8 cellular contexts compared by ENCODE assay signal in the genomic region with DNA sequence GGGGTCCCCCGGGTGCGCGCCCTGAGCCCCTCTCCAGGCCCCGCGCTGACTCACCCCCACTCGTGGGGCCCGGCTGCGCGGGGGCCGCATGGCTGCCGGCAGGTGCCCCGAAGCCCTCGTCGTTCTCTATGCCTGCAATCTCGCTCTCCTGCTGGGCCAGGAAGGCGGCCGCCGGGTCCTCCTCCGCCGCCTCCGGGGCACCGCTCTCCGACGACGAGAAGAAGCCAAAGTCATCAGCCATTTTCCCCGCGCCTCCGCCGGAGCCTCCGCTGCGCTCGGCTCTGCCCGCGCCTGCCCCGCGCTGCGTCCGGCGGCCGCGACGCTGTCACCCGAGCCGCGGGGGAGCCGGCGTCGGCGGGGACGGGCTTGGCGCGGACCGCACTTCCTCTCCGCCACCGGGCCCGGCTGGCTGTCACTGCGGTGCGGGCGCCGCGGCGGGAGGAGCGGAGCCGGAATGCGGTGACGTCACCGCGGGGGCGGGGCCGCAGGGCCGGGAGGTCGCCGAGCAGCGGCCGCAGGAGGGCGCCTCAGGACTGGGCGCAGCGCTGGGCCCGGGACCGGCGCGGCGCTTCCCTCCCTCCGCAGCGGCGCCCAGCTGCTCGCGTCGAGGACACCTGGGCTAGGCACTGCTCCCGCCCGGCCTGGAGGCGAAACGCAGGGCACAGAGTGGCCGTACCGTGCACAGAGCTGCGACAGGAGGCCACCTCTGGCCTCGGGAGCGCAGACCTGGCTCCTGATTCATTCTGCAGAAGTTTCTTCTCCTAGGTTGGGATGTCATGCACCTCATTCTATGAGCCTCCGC. TPM values are rescaled to one million over a fixed set of nuclear protein-coding genes. Genes with fewer than 3 reads are reported as not detected.
A peak's percentile ranks its signal among the peaks of the same experiment; 100 is the strongest.
DNase-seq lines count a peak whose midpoint lies in the region; ATAC-seq and TF ChIP-seq lines count a peak whose summit lies in the region.

A gene with protein sequence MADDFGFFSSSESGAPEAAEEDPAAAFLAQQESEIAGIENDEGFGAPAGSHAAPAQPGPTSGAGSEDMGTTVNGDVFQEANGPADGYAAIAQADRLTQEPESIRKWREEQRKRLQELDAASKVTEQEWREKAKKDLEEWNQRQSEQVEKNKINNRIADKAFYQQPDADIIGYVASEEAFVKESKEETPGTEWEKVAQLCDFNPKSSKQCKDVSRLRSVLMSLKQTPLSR (minus strand): TSS at position 417 of the 802 bp plus-strand sequence. CDS start 176 bp downstream, at position 241.

- H3K36me3 Mint-ChIP-seq in Calu3 (ENCODE audit: insufficient read depth, unreplicated experiment): peaks cover 30% of the 10 kb centered on the region

- H3K9me3 ChIP-seq in OCI-LY3 (ENCODE audit: insufficient read depth, low read length) (0 out of 2 replicates have a peak, but pooled peaks cover 6% of the 10 kb centered on the region), mononuclear cell (ENCODE audit: low read depth, low read length) (no peaks in the 10 kb centered on the region)

- CTCF ChIA-PET in Calu3 (lab: Charles Lee): interaction anchor here (0.6 to 3.6 kb wide), 6 partner anchors 12 to 87 kb away, joined by 3 to 31 read pairs (median 3); a partner anchor contains a TSS

- peak within 1 kb of the TSS; percentile 90 for H3K4me2 ChIP-seq in OCI-LY3 (ENCODE audit: low read length)

- H3K4me1 ChIP-seq in OCI-LY3 (ENCODE audit: low read length): peaks cover 15% of the 10 kb centered on the region
- H3K4me1 ChIP-seq in mononuclear cell (ENCODE audit: insufficient read depth, low read length): peaks cover 26% of the 10 kb centered on the region

- TF ChIP-seq CTCF in Calu3 (IDR thresholded peaks at IDR 0.05; ENCODE audit: unreplicated experiment) (peak; percentile 73), OCI-LY3 (IDR thresholded peaks at IDR 0.05; ENCODE audit: low read depth, low read length) (peak; percentile 51), epithelial cell of esophagus (IDR thresholded peaks at IDR 0.05; ENCODE audit: insufficient read depth, low read depth, low read length, missing control alignments) (peak; percentile 19)

- BruUV-seq in Calu3 (replicated peaks; lab: Mats Ljungman, UMichigan): no TSS peak

- H3K27ac Mint-ChIP-seq in Calu3 (ENCODE audit: unreplicated experiment): peak within 1 kb of the TSS; percentile 78

- H3K9me3 Mint-ChIP-seq in Calu3 (ENCODE audit: low read depth, unreplicated experiment): peaks cover 4% of the 10 kb centered on the region

- H2AFZ ChIP-seq in OCI-LY3 (ENCODE audit: low read depth, low read length): peak within 1 kb of the TSS; percentile 89

- no peaks in the 10 kb centered on the region for H3K36me3 ChIP-seq in OCI-LY3 (replicated peaks; ENCODE audit: low read depth, low read length)

- no peak within 1 kb of the TSS for H3K27ac ChIP-seq in OCI-LY3 (ENCODE audit: low read length)

- H3K79me2 ChIP-seq in OCI-LY3 (ENCODE audit: low read length): peaks cover 6% of the 10 kb centered on the region

- H3K4me3 Mint-ChIP-seq in Calu3 (ENCODE audit: low read depth, unreplicated experiment): peak within 1 kb of the TSS; percentile 79

- H4K20me1 ChIP-seq in OCI-LY3 (ENCODE audit: insufficient read depth, low read length): no peaks in the 10 kb centered on the region

- ATAC-seq in GM19468 (IDR thresholded peaks at IDR 0.05; ENCODE audit: extremely low read depth, unreplicated experiment): peak; percentile 82

- peaks cover 4% of the 10 kb centered on the region; the same call in 1 of the 2 replicates for H3K27me3 ChIP-seq in OCI-LY3 (ENCODE audit: low read depth, low read length)
- peaks cover 2% of the 10 kb centered on the region for H3K27me3 ChIP-seq in mononuclear cell (ENCODE audit: insufficient read depth, low read length)

- DNase-seq in Calu3: peak; percentile 94
- peak; percentile 92 for DNase-seq in HT-29 (ENCODE audit: low spot score)
- DNase-seq in activated T-cell treated with anti-CD3 and anti-CD28 coated beads for 24 hours (ENCODE audit: low read depth): peak; percentile 88
- peak; percentile 91 for DNase-seq in epithelial cell of esophagus (ENCODE audit: low read depth)
- DNase-seq in stimulated activated CD8-positive, alpha-beta memory T cell treated with anti-CD3 and anti-CD28 coated beads, Interleukin-4, amount 100 ng/mL, for 1 hour (ENCODE audit: low read depth in 2 of 2, low spot score in 1 of 2): peak; percentile 73 to 83

- H3K9ac ChIP-seq in OCI-LY3 (ENCODE audit: low read length): peak within 1 kb of the TSS; percentile 90

- intact Hi-C loops in Calu3 (cut with micrococcal nuclease; ENCODE audit: unreplicated experiment): loop anchor here (2.0 to 10.0 kb wide), 3 partner anchors 32 to 198 kb away; a partner anchor contains a TSS

- H3K4me3 ChIP-seq in OCI-LY3 (ENCODE audit: low read length): peak within 1 kb of the TSS; percentile 96
- H3K4me3 ChIP-seq in epithelial cell of esophagus (ENCODE audit: low read length): peak within 1 kb of the TSS; percentile 90
- peak within 1 kb of the TSS; percentile 77 for H3K4me3 ChIP-seq in mononuclear cell (ENCODE audit: low read length)

- peaks cover 50% of the 10 kb centered on the region for H3K4me1 Mint-ChIP-seq in Calu3 (ENCODE audit: low read depth, unreplicated experiment)

- no peaks in the 10 kb centered on the region for H3K27me3 Mint-ChIP-seq in Calu3 (ENCODE audit: unreplicated experiment)

RNA-seq across cellular contexts. Expression of the gene that starts here (rescaled TPM):
- total RNA-seq in Calu3 (2022) (104 and 116 TPM in 2 replicates), mononuclear cell (55.3 TPM)
- total RNA-seq in HT-29 (2014; rRNA removed; shearing (Covaris generic)): 87.3 and 97.2 TPM in 2 replicates

Comparison
In these comparisons a context has a peak if more than half of its experiments do, and no peak if none do; other contexts are left out.
1. CTCF ChIP-seq: peak in every context shown above with its lines; median percentile 73 in Calu3; 51 in OCI-LY3; 19 in epithelial cell of esophagus.